ENCODE assay signal across 9 cellular contexts in genomic region chr4:144787365-144788263, GRCh38.
A peak's percentile ranks its signal among the peaks of the same experiment; 100 is the strongest.
DNase-seq lines count a peak whose midpoint lies in the region; ATAC-seq and TF ChIP-seq lines count a peak whose summit lies in the region.
"Had no signal": no experiment of that assay in that cellular context is flagged by ENCODE, and none has a peak within 500 bp of the region (broad histone marks: within the 10 kb centered on the region; RNA-seq: fewer than 3 reads in every experiment).

No MANE protein-coding gene starts in this region.

- no peak overlapping the region for H3K18ac ChIP-seq in mesenchymal stem cell (ENCODE audit: low read depth in 1 of 2, low read length in 2 of 2)

- no peaks in the 10 kb centered on the region for H3K27me3 ChIP-seq in mesenchymal stem cell (ENCODE audit: control insufficient read depth in 1 of 2, insufficient read depth in 1 of 2, low read length in 2 of 2)

- H3K4me2 ChIP-seq in mesenchymal stem cell (ENCODE audit: low read length, poor library complexity, severe bottlenecking): no peak overlapping the region

- H3K9ac ChIP-seq in mesenchymal stem cell (ENCODE audit: low read length): no peak overlapping the region
- H3K9ac ChIP-seq: parathyroid adenoma had no signal

- DNase-seq in Daoy (ENCODE audit: low read depth): peak; percentile 13
- DNase-seq in LoVo (ENCODE audit: low spot score): peak; percentile 18
- peak; percentile 56 for DNase-seq in MCF 10A (ENCODE audit: unreplicated experiment)
- DNase-seq in mesenchymal stem cell: peak; percentile 49
- DNase-seq in GDM1 (lab: John Stamatoyannopoulos, UW): no peak
- DNase-seq in occipital lobe (lab: John Stamatoyannopoulos, UW): no peak
- no peak for DNase-seq in stimulated activated CD4-positive, alpha-beta T cell treated with anti-CD3 and anti-CD28 coated beads, Interleukin-15, amount 100 ng/mL, for 24 hours

- no peaks in the 10 kb centered on the region for H3K36me3 ChIP-seq in mesenchymal stem cell (ENCODE audit: control insufficient read depth in 1 of 2, insufficient read depth in 2 of 2, low read depth in 1 of 2, low read length in 2 of 2)

- H2BK15ac ChIP-seq in mesenchymal stem cell (ENCODE audit: low read depth, poor library complexity, severe bottlenecking): no peak overlapping the region

- no peak overlapping the region for H3K27ac Mint-ChIP-seq in MCF 10A (ENCODE audit: low read depth, unreplicated experiment)

- no peak overlapping the region for H2BK5ac ChIP-seq in mesenchymal stem cell (ENCODE audit: low read depth, low read length, poor library complexity, severe bottlenecking)

- ATAC-seq in GM21367 (IDR thresholded peaks at IDR 0.05; ENCODE audit: unreplicated experiment): peak; percentile 66

- H3K23ac ChIP-seq in mesenchymal stem cell (ENCODE audit: low read length in 2 of 2): no peak overlapping the region

- intact Hi-C loops in MCF 10A (cut with micrococcal nuclease): loop anchor here (1.0 to 10.0 kb wide), 2 partner anchors 277 to 613 kb away; no protein-coding TSS in a partner anchor

- H3K9me3 ChIP-seq in mesenchymal stem cell (ENCODE audit: control insufficient read depth, low read length): no peaks in the 10 kb centered on the region

- H3K27ac ChIP-seq in mesenchymal stem cell (ENCODE audit: low read length, poor library complexity, severe bottlenecking): no peak overlapping the region
- H3K27ac ChIP-seq: parathyroid adenoma had no signal

- BruUV-seq in MCF 10A (replicated peaks; lab: Mats Ljungman, UMichigan): no TSS peak

- 57% methylated on average over 1 of the region's 2 CpGs for WGBS in mesenchymal stem cell

- no peak overlapping the region for H3K4me3 Mint-ChIP-seq in MCF 10A (ENCODE audit: unreplicated experiment)

- H3K27me3 Mint-ChIP-seq in MCF 10A (ENCODE audit: insufficient read depth, unreplicated experiment): no peaks in the 10 kb centered on the region

- no peaks in the 10 kb centered on the region for H3K4me1 ChIP-seq in mesenchymal stem cell (ENCODE audit: control insufficient read depth, insufficient read depth, low read depth, low read length)
- H3K4me1 ChIP-seq: parathyroid adenoma had no signal

- H2BK120ac ChIP-seq in mesenchymal stem cell (ENCODE audit: low read depth, low read length): no peak overlapping the region

- peak; percentile 55 for TF ChIP-seq CTCF in MCF 10A (IDR thresholded peaks at IDR 0.05; ENCODE audit: unreplicated experiment)

- no peak overlapping the region for H2AFZ ChIP-seq in mesenchymal stem cell (ENCODE audit: low read depth, low read length)
- H2AFZ ChIP-seq: parathyroid adenoma had no signal

- no peak overlapping the region for H3K4me3 ChIP-seq in mesenchymal stem cell (ENCODE audit: insufficient read depth in 1 of 2, low read depth in 1 of 2, low read length in 2 of 2)

- no peak overlapping the region for H2AK5ac ChIP-seq in mesenchymal stem cell (ENCODE audit: low read length, severe bottlenecking)

- no peaks in the 10 kb centered on the region for H3K36me3 Mint-ChIP-seq in MCF 10A (ENCODE audit: insufficient read depth, unreplicated experiment)

- H3K14ac ChIP-seq in mesenchymal stem cell (ENCODE audit: low read length in 2 of 2): no peak overlapping the region

- H3K79me1 ChIP-seq in mesenchymal stem cell (replicated peaks; ENCODE audit: low read length, poor library complexity, severe bottlenecking): no peaks in the 10 kb centered on the region

- H2BK12ac ChIP-seq in mesenchymal stem cell (ENCODE audit: low read length in 2 of 2): no peak overlapping the region

- POLR2A ChIA-PET in MCF 10A (lab: Yijun Ruan, JAX): no interaction called here

- no peaks in the 10 kb centered on the region for H3K9me3 Mint-ChIP-seq in MCF 10A (ENCODE audit: unreplicated experiment)

- H3K4ac ChIP-seq in mesenchymal stem cell (ENCODE audit: low read depth in 1 of 2, low read length in 2 of 2): no peak overlapping the region

- CTCF ChIA-PET in MCF 10A (lab: Yijun Ruan, JAX): interaction anchor here (0.7 to 1.5 kb wide), 7 partner anchors 23 to 617 kb away, joined by 3 to 6 read pairs (median 4); no protein-coding TSS in a partner anchor

- H4K8ac ChIP-seq in mesenchymal stem cell (ENCODE audit: low read length): no peak overlapping the region

- no peak overlapping the region for H4K91ac ChIP-seq in mesenchymal stem cell (ENCODE audit: low read length)

- H3K4me1 Mint-ChIP-seq in MCF 10A (ENCODE audit: insufficient read depth, unreplicated experiment): peaks cover 6% of the 10 kb centered on the region

Comparison
In these comparisons a context has a peak if more than half of its experiments do, and no peak if none do; other contexts are left out.
1. DNase-seq: peak in Daoy (single experiment), LoVo (single experiment), MCF 10A (single experiment) and mesenchymal stem cell (single experiment); none in GDM1 (single experiment), occipital lobe (single experiment) and stimulated activated CD4-positive, alpha-beta T cell treated with anti-CD3 and anti-CD28 coated beads, Interleukin-15, amount 100 ng/mL, for 24 hours (single experiment).